In the genomic region with DNA sequence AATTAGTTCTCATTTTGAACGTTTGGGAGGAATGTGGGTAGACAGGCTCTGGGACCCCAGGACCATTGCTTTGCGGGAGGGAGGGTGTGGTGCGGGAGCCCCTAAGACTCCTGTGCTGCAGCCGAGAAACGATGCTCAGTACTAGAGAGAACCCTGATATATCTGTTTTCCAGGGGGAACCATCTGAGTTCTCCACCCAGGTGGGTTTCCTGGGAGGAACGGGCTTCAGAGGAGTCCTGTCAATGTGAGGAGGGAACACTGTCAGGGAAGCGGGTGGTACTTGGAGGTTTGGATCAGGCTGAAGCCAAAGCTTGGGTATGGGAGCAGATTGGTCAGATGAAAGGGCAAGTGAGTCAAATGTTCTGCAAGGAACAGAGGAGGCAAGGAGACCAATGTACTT, we compare ENCODE assay signal across 33 cellular contexts.
DNase-seq lines count a peak whose midpoint lies in the region; ATAC-seq and TF ChIP-seq lines count a peak whose summit lies in the region.
"Had no signal": no experiment of that assay in that cellular context is flagged by ENCODE, and none has a peak within 500 bp of the region (broad histone marks: within the 10 kb centered on the region; RNA-seq: fewer than 3 reads in every experiment).

No MANE protein-coding gene starts in this region.

- H3K4me1 Mint-ChIP-seq in activated CD4-positive, alpha-beta T cell treated with anti-CD3 and anti-CD28 coated beads, Interleukin-2, amount 10 ng/mL, durations not matched to agents 24 days and 14 days = no peaks in the 10 kb centered on the region
- H3K4me1 Mint-ChIP-seq in T-helper 17 cell = peaks cover 4% of the 10 kb centered on the region
- H3K4me1 Mint-ChIP-seq: B cell; CD14-positive monocyte; CD4-positive, CD25-positive, alpha-beta regulatory T cell had no signal

- TF ChIP-seq POLR2A in esophagus muscularis mucosa (IDR thresholded peaks at IDR 0.05; ENCODE audit: low read depth) (no peak), upper lobe of left lung (IDR thresholded peaks at IDR 0.05) (no peak)

- peak; percentile 51 for DNase-seq in activated CD4-positive, alpha-beta T cell treated with anti-CD3 and anti-CD28 coated beads, Interleukin-2, amount 10 ng/mL, durations not matched to agents 24 days and 14 days
- no peak for DNase-seq in activated CD4-positive, alpha-beta T cell treated with anti-CD3 and anti-CD28 coated beads, Interleukin-2, amount 50 U/mL, for 4 hours
- DNase-seq in T-helper 17 cell (no peak), esophagus muscularis mucosa (ENCODE audit: extremely low spot score) (peak; percentile 66), upper lobe of left lung (no peak), caudate nucleus (lab: John Stamatoyannopoulos, UW) (no peak)
- DNase-seq: 8988T; ACHN; AML-193; BE2C; C1 segment of cervical spinal cord; Caco-2; Calu3; CD4-positive, alpha-beta memory T cell; CD4-positive, alpha-beta T cell; CD4-positive, CD25-positive, alpha-beta regulatory T cell; CD8-positive, alpha-beta memory T cell; CD8-positive, alpha-beta T cell; COR-L47; DMS 273 treated with DMSO at 0.1 percent for 48 hours; DMS153; DMS53; DMS79; DMS79 treated with DMSO at 0.1 percent for 48 hours; DND-41; EL had no signal

- intact Hi-C loops in activated CD4-positive, alpha-beta T cell treated with anti-CD3 and anti-CD28 coated beads, Interleukin-2, amount 10 ng/mL, durations not matched to agents 24 days and 14 days (cut with micrococcal nuclease) = loop anchor here (5.0 kb wide), 1 partner anchor 33 kb away; no protein-coding TSS in a partner anchor
- intact Hi-C loops in esophagus muscularis mucosa (cut with DNase I) = no loop called here

- no peak overlapping the region for H3K27ac ChIP-seq in esophagus muscularis mucosa (replicated peaks in 1 of 4)
- no peak overlapping the region for H3K27ac ChIP-seq in upper lobe of left lung
- no peak overlapping the region for H3K27ac ChIP-seq in caudate nucleus (ENCODE audit: low read depth, low read length)
- H3K27ac ChIP-seq: 22Rv1; A549; BLaER1; BLaER1 treated with 17β-estradiol and CSF1 and Interleukin-3, amounts not matched to agents 10 nM and 100 nM; C4-2B had no signal

- peaks cover 0 to 7% (median 0%) of the 10 kb centered on the region in 4 donors for H3K4me1 ChIP-seq in esophagus muscularis mucosa
- H3K4me1 ChIP-seq in upper lobe of left lung = no peaks in the 10 kb centered on the region
- H3K4me1 ChIP-seq: A549; BE2C; BLaER1; BLaER1 treated with 17β-estradiol and CSF1 and Interleukin-3, amounts not matched to agents 10 nM and 100 nM; Caco-2 had no signal

- H3K27me3 ChIP-seq in esophagus muscularis mucosa (no peaks in the 10 kb centered on the region), upper lobe of left lung (no peaks in the 10 kb centered on the region)
- H3K27me3 ChIP-seq: BE2C; BLaER1; BLaER1 treated with 17β-estradiol and CSF1 and Interleukin-3, amounts not matched to agents 10 nM and 100 nM had no signal

- peaks cover 3% of the 10 kb centered on the region for H3K9me3 Mint-ChIP-seq in activated CD4-positive, alpha-beta T cell treated with anti-CD3 and anti-CD28 coated beads, Interleukin-2, amount 10 ng/mL, durations not matched to agents 24 days and 14 days
- H3K9me3 Mint-ChIP-seq: CD4-positive, alpha-beta T cell; CD4-positive, CD25-positive, alpha-beta regulatory T cell; CD8-positive, alpha-beta memory T cell; CD8-positive, alpha-beta T cell had no signal

- H3K36me3 ChIP-seq in esophagus muscularis mucosa (no peaks in the 10 kb centered on the region), upper lobe of left lung (no peaks in the 10 kb centered on the region)
- H3K36me3 ChIP-seq: BE2C; BLaER1; BLaER1 treated with 17β-estradiol and CSF1 and Interleukin-3, amounts not matched to agents 10 nM and 100 nM had no signal

- no peaks in the 10 kb centered on the region for H3K36me3 Mint-ChIP-seq in activated CD4-positive, alpha-beta T cell treated with anti-CD3 and anti-CD28 coated beads, Interleukin-2, amount 10 ng/mL, durations not matched to agents 24 days and 14 days (ENCODE audit: low read depth)
- H3K36me3 Mint-ChIP-seq in T-helper 17 cell (ENCODE audit: low read depth) = no peaks in the 10 kb centered on the region
- H3K36me3 Mint-ChIP-seq: CD14-positive monocyte; CD4-positive, alpha-beta memory T cell; CD4-positive, CD25-positive, alpha-beta regulatory T cell; CD8-positive, alpha-beta memory T cell; CD8-positive, alpha-beta T cell had no signal

- H3K4me3 ChIP-seq in esophagus muscularis mucosa = no peak overlapping the region
- no peak overlapping the region for H3K4me3 ChIP-seq in upper lobe of left lung
- H3K4me3 ChIP-seq: A549; BLaER1; BLaER1 treated with 17β-estradiol and CSF1 and Interleukin-3, amounts not matched to agents 10 nM and 100 nM had no signal

- TF ChIP-seq EP300 in esophagus muscularis mucosa (IDR thresholded peaks at IDR 0.05) = no peak
- TF ChIP-seq EP300 in upper lobe of left lung (IDR thresholded peaks at IDR 0.05) = no peak

- no peak for ATAC-seq in T-helper 17 cell
- no peak for ATAC-seq in upper lobe of left lung (ENCODE audit: low FRiP score in 2 of 2)
- ATAC-seq: A549; CD8-positive, alpha-beta T cell had no signal

- H3K27ac Mint-ChIP-seq in activated CD4-positive, alpha-beta T cell treated with anti-CD3 and anti-CD28 coated beads, Interleukin-2, amount 10 ng/mL, durations not matched to agents 24 days and 14 days = no peak overlapping the region
- H3K27ac Mint-ChIP-seq in T-helper 17 cell = peak overlapping the region; percentile 0
- H3K27ac Mint-ChIP-seq: B cell; CD14-positive monocyte; CD4-positive, alpha-beta T cell; CD8-positive, alpha-beta memory T cell; CD8-positive, alpha-beta T cell had no signal

- no peak overlapping the region for H3K4me3 Mint-ChIP-seq in activated CD4-positive, alpha-beta T cell treated with anti-CD3 and anti-CD28 coated beads, Interleukin-2, amount 10 ng/mL, durations not matched to agents 24 days and 14 days
- H3K4me3 Mint-ChIP-seq in T-helper 17 cell = no peak overlapping the region
- H3K4me3 Mint-ChIP-seq: B cell; CD14-positive monocyte; CD4-positive, alpha-beta memory T cell; CD4-positive, alpha-beta T cell; CD4-positive, CD25-positive, alpha-beta regulatory T cell; CD8-positive, alpha-beta memory T cell; CD8-positive, alpha-beta T cell had no signal

- peaks cover 5% of the 10 kb centered on the region for H3K27me3 Mint-ChIP-seq in activated CD4-positive, alpha-beta T cell treated with anti-CD3 and anti-CD28 coated beads, Interleukin-2, amount 10 ng/mL, durations not matched to agents 24 days and 14 days
- H3K27me3 Mint-ChIP-seq in T-helper 17 cell = no peaks in the 10 kb centered on the region
- H3K27me3 Mint-ChIP-seq: B cell; CD4-positive, CD25-positive, alpha-beta regulatory T cell had no signal

- TF ChIP-seq CTCF in esophagus muscularis mucosa (IDR thresholded peaks at IDR 0.05) (no peak), upper lobe of left lung (IDR thresholded peaks at IDR 0.05) (no peak)

- WGBS in esophagus muscularis mucosa = 94% methylated on average over 6 of the region's 7 CpGs
- WGBS in upper lobe of left lung, 2 donors = 80 to 83% methylated on average over 7 of the region's 7 CpGs

- H3K9me3 ChIP-seq in T-helper 17 cell (ENCODE audit: control insufficient read depth, low read length, poor library complexity, severe bottlenecking) (no peaks in the 10 kb centered on the region), esophagus muscularis mucosa (no peaks in the 10 kb centered on the region), upper lobe of left lung (no peaks in the 10 kb centered on the region)
- H3K9me3 ChIP-seq: A549; BE2C; BLaER1; BLaER1 treated with 17β-estradiol and CSF1 and Interleukin-3, amounts not matched to agents 10 nM and 100 nM; Caco-2 had no signal

Comparison
In these comparisons a context has a peak if more than half of its experiments do, and no peak if none do; other contexts are left out.
1. DNase-seq: peak in activated CD4-positive, alpha-beta T cell treated with anti-CD3 and anti-CD28 coated beads, Interleukin-2, amount 10 ng/mL, durations not matched to agents 24 days and 14 days (single experiment) and esophagus muscularis mucosa (single experiment); none in activated CD4-positive, alpha-beta T cell treated with anti-CD3 and anti-CD28 coated beads, Interleukin-2, amount 50 U/mL, for 4 hours (0 of 2), T-helper 17 cell (0 of 3), upper lobe of left lung (0 of 2) and caudate nucleus (0 of 61).